In the genomic region with DNA sequence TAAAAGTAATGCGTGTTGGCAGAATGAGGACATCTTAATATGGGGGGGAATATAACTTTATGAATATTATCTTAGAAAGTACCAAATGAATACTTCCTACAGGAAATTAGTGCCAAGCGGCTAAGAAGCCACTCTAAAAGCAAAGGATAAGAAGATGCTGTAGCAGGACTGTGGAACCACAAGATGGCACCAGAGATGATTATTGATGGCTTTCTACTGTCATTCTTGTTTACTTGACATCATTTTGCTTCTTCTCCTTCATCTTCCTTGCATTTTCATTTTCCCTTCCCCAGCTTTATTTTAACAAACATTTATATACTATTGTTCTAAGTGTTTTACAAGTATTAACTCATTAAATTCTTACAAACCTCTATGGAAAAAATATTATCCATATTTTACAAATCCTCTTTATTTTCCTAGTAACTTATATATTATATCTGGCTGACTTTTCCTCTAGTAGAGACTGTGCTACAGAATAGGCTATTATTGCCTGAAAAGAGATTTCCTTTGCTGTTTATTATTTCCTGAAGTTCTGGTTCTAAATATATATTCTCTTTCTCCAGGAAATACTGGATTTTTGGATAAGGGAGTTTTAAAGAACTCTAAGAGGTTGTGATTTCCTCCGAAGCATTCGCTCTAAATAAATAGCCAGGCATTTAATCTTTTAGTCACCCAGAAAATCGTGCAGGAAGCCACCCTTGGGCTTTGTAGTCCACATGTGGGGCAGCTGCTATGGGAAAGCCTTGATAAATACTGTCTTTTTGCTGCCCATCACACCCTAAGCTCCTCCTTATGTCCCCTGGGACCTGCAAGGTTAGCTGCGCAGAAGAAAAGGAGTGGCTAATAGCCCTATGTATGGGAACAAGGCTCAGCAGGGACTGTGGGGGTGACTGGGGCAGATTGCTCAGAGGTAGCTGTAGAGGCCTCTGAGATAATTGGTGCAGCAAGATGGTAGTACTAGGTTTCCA, we compare ENCODE assay signal across 8 cellular contexts. TPM values are rescaled to one million over a fixed set of nuclear protein-coding genes. Genes with fewer than 3 reads are reported as not detected.
DNase-seq lines count a peak whose midpoint lies in the region; ATAC-seq and TF ChIP-seq lines count a peak whose summit lies in the region.

No MANE protein-coding gene starts in this region.

- TF ChIP-seq CTCF in SK-N-SH (IDR thresholded peaks at IDR 0.05) = peak; percentile 72
- TF ChIP-seq CTCF in fibroblast of the aortic adventitia (IDR thresholded peaks at IDR 0.05; ENCODE audit: insufficient read depth, low read length) = peak; percentile 50
- TF ChIP-seq CTCF in smooth muscle cell (IDR thresholded peaks at IDR 0.05; ENCODE audit: borderline replicate concordance, insufficient read depth, poor library complexity, severe bottlenecking) = peak; percentile 47

- no peaks in the 10 kb centered on the region for H3K36me3 ChIP-seq in SK-N-SH (replicated peaks in 1 of 2; ENCODE audit: control insufficient read depth in 1 of 2, insufficient read depth in 2 of 2, low read length in 1 of 2)
- H3K36me3 ChIP-seq in smooth muscle cell (ENCODE audit: low read depth) = no peaks in the 10 kb centered on the region

- no peak overlapping the region for H3K27ac ChIP-seq in SK-N-SH (ENCODE audit: low read depth in 2 of 2, low read length in 1 of 2)
- H3K27ac ChIP-seq in smooth muscle cell (ENCODE audit: low read depth) = no peak overlapping the region

- H3F3A ChIP-seq in SK-N-SH (replicated peaks; ENCODE audit: insufficient read depth) (peaks cover 7% of the 10 kb centered on the region), smooth muscle cell (ENCODE audit: low read depth) (no peaks in the 10 kb centered on the region)

- H3K9me3 ChIP-seq in SK-N-SH = no peaks in the 10 kb centered on the region
- H3K9me3 ChIP-seq in smooth muscle cell (replicated peaks; ENCODE audit: low read depth) = no peaks in the 10 kb centered on the region

- CTCF ChIA-PET in SK-N-SH (lab: Yijun Ruan, JAX) = interaction anchor here (0.6 to 2.4 kb wide), 11 partner anchors 9 to 401 kb away, joined by 3 to 11 read pairs (median 3); no protein-coding TSS in a partner anchor

- peak; percentile 8 for DNase-seq in NCI-H2107 treated with DMSO at 0.1 percent for 48 hours (lab: John Stamatoyannopoulos, UW; ENCODE audit: unreplicated experiment)
- DNase-seq in NCI-H2107 (lab: John Stamatoyannopoulos, UW) = no peak
- DNase-seq in SK-N-SH = peak; percentile 47
- peak; percentile 11 for DNase-seq in fibroblast of the aortic adventitia (ENCODE audit: low read depth)
- DNase-seq in smooth muscle cell (lab: John Stamatoyannopoulos, UW; ENCODE audit: unreplicated experiment) = no peak
- DNase-seq in posterior cingulate gyrus = no peak

- no peaks in the 10 kb centered on the region for H3K27me3 ChIP-seq in SK-N-SH (ENCODE audit: insufficient read depth)
- H3K27me3 ChIP-seq in smooth muscle cell (ENCODE audit: low read depth) = no peaks in the 10 kb centered on the region

- H3K9me2 ChIP-seq in SK-N-SH = no peaks in the 10 kb centered on the region

- H3K9ac ChIP-seq in SK-N-SH (no peak overlapping the region), smooth muscle cell (ENCODE audit: low read depth) (no peak overlapping the region)

- no peak overlapping the region for H3K4me3 ChIP-seq in SK-N-SH (ENCODE audit: low read depth in 2 of 2, low read length in 1 of 2)
- no peak overlapping the region for H3K4me3 ChIP-seq in fibroblast of the aortic adventitia (ENCODE audit: low read depth, low read length)
- H3K4me3 ChIP-seq in smooth muscle cell = no peak overlapping the region

- POLR2A ChIA-PET in SK-N-SH (lab: Yijun Ruan, JAX) = no interaction called here

- peak; percentile 40 for TF ChIP-seq RAD21 in SK-N-SH (IDR thresholded peaks at IDR 0.05; ENCODE audit: low read length)

- no peaks in the 10 kb centered on the region for H4K20me1 ChIP-seq in SK-N-SH (ENCODE audit: insufficient read depth)
- no peaks in the 10 kb centered on the region for H4K20me1 ChIP-seq in smooth muscle cell (ENCODE audit: low read depth)

- no peak overlapping the region for H2AFZ ChIP-seq in SK-N-SH (ENCODE audit: low read depth)
- no peak overlapping the region for H2AFZ ChIP-seq in smooth muscle cell (ENCODE audit: low read depth)

- intact Hi-C loops in posterior cingulate gyrus (cut with DNase I) = no loop called here

- H3K4me1 ChIP-seq in SK-N-SH (ENCODE audit: control insufficient read depth in 1 of 2, insufficient read depth in 2 of 2, low read depth in 1 of 2, low read length in 1 of 2) (no peaks in the 10 kb centered on the region), smooth muscle cell (ENCODE audit: low read depth) (no peaks in the 10 kb centered on the region)

- H3K4me2 ChIP-seq in SK-N-SH (no peak overlapping the region), smooth muscle cell (no peak overlapping the region)

- H3K79me2 ChIP-seq in SK-N-SH (ENCODE audit: insufficient read depth) (no peaks in the 10 kb centered on the region), smooth muscle cell (ENCODE audit: low read depth) (no peaks in the 10 kb centered on the region)

- 53% methylated on average over 6 of the region's 6 CpGs for WGBS in SK-N-SH (ENCODE audit: low lambda C conversion rate)
- WGBS in smooth muscle cell (ENCODE audit: low lambda C conversion rate) = 54% methylated on average over 6 of the region's 6 CpGs

- ATAC-seq in GM19463 (IDR thresholded peaks at IDR 0.05; ENCODE audit: unreplicated experiment) = peak; percentile 43
- ATAC-seq in HG03565 (IDR thresholded peaks at IDR 0.05; ENCODE audit: unreplicated experiment) = peak; percentile 68

- TF ChIP-seq EP300 in SK-N-SH (IDR thresholded peaks at IDR 0.05; ENCODE audit: borderline replicate concordance in 1 of 2, low read depth in 1 of 2, low read length in 1 of 2) = no peak

TF ChIP-seq in SK-N-SH, 30 proteins besides CTCF, POLR2A, EP300 and RAD21:
- TF ChIP-seq EZH2phosphoT487 (IDR thresholded peaks at IDR 0.05; ENCODE audit: borderline replicate concordance, low read depth) = no peak
- TF ChIP-seq SMC3 (IDR thresholded peaks at IDR 0.05; ENCODE audit: low read depth, low read length) = peak; percentile 28
- no peak for TF ChIP-seq YY1 (IDR thresholded peaks at IDR 0.05; ENCODE audit: low read depth)
- no peak for TF ChIP-seq RCOR1 (IDR thresholded peaks at IDR 0.05; ENCODE audit: low read length)

RNA-seq across cellular contexts. Expression of gene PRG4, which starts 9.2 kb away (rescaled TPM):
- polyA plus RNA-seq in SK-N-SH (2012; rRNA removed) (0.08 TPM in 2 replicates), smooth muscle cell (not detected in 2 replicates)
- 0.14 and 0.24 TPM in 2 replicates for polyA plus RNA-seq in SK-N-SH (2012; cell fraction: cytosol; rRNA removed)
- 0.06 and 0.13 TPM in 2 replicates for polyA plus RNA-seq in SK-N-SH (2012; cell fraction: nucleus; rRNA removed)
- total RNA-seq in fibroblast of the aortic adventitia (ENCODE audit: low replicate concordance) (2.0 and 3.5 TPM in 2 replicates), smooth muscle cell (not detected in 2 replicates)

Comparison
In these comparisons a context has a peak if more than half of its experiments do, and no peak if none do; other contexts are left out.
1. DNase-seq: peak in NCI-H2107 treated with DMSO at 0.1 percent for 48 hours (single experiment), SK-N-SH (single experiment) and fibroblast of the aortic adventitia (single experiment); none in NCI-H2107 (single experiment), smooth muscle cell (single experiment) and posterior cingulate gyrus (0 of 10).
2. Peak in every context shown above with its lines, with median percentiles within 50 percentile points of each other: CTCF ChIP-seq.